In genomic region chr17:38872671-38873385, GRCh38 we compare ENCODE assay signal across 8 cellular contexts. TPM values are rescaled to one million over a fixed set of nuclear protein-coding genes. Genes with fewer than 3 reads are reported as not detected.
A peak's percentile ranks its signal among the peaks of the same experiment; 100 is the strongest.
DNase-seq lines count a peak whose midpoint lies in the region; ATAC-seq and TF ChIP-seq lines count a peak whose summit lies in the region.

No MANE protein-coding gene starts in this region.

- H3K4me3 ChIP-seq in breast epithelium, result peak overlapping the region in 1 of 3 donors; percentile 92
- H3K4me3 ChIP-seq in right lobe of liver, result peak overlapping the region; percentile 79 to 99 (median 94)
- H3K4me3 ChIP-seq in transverse colon, result peak overlapping the region in 1 of 4 donors; percentile 97

- CTCF ChIA-PET in MCF 10A (lab: Yijun Ruan, JAX), result interaction anchor here (1.2 to 1.9 kb wide), 3 partner anchors 29 to 138 kb away, joined by 4 to 6 read pairs (median 5); no protein-coding TSS in a partner anchor

- TF ChIP-seq CTCF in breast epithelium (IDR thresholded peaks at IDR 0.05) (no peak), MCF 10A (IDR thresholded peaks at IDR 0.05; ENCODE audit: unreplicated experiment) (no peak), right lobe of liver (IDR thresholded peaks at IDR 0.05) (no peak), transverse colon (IDR thresholded peaks at IDR 0.05) (no peak)

- BruUV-seq in MCF 10A (replicated peaks; lab: Mats Ljungman, UMichigan), result no TSS peak

- H3K9me3 Mint-ChIP-seq in MCF 10A (ENCODE audit: unreplicated experiment), result no peaks in the 10 kb centered on the region
- H3K9me3 Mint-ChIP-seq in activated naive CD8-positive, alpha-beta T cell treated with anti-CD3 and anti-CD28 coated beads for 36 hours, result no peaks in the 10 kb centered on the region

- H3K9me3 ChIP-seq in breast epithelium, result no peaks in the 10 kb centered on the region
- no peaks in the 10 kb centered on the region for H3K9me3 ChIP-seq in right lobe of liver
- no peaks in the 10 kb centered on the region for H3K9me3 ChIP-seq in transverse colon

- H3K36me3 Mint-ChIP-seq in MCF 10A (ENCODE audit: insufficient read depth, unreplicated experiment), result peaks cover 20% of the 10 kb centered on the region
- H3K36me3 Mint-ChIP-seq in activated naive CD8-positive, alpha-beta T cell treated with anti-CD3 and anti-CD28 coated beads for 36 hours, result peaks cover 27% of the 10 kb centered on the region

- 38% methylated on average over 9 of the region's 9 CpGs for WGBS in right lobe of liver (ENCODE audit: insufficient coverage, low coverage, low lambda C conversion rate, missing lambda C conversion rate)
- WGBS in transverse colon (ENCODE audit: low coverage in 1 of 2), 2 donors, result 0 to 43% methylated on average over 1 to 9 of the region's 9 CpGs

- intact Hi-C loops in breast epithelium (cut with DNase I; ENCODE audit: low total_unique reads), result no loop called here
- intact Hi-C loops in MCF 10A (cut with micrococcal nuclease), result no loop called here
- intact Hi-C loops in right lobe of liver (cut with DNase I), result loop anchor here in 1 of 2 donors (10.0 kb wide), 1 partner anchor 282 kb away; the partner anchor contains the start of gene PLXDC1
- intact Hi-C loops in transverse colon (cut with DNase I; ENCODE audit: low total_unique reads), result loop anchor here (2.0 kb wide), 1 partner anchor 50 kb away; no protein-coding TSS in a partner anchor

- POLR2A ChIA-PET in MCF 10A (lab: Yijun Ruan, JAX), result interaction anchor here (0.6 to 13.1 kb wide), 5 partner anchors 23 to 277 kb away, joined by 3 to 246 read pairs (median 3); partner anchors contain the start of gene RPL23

- ATAC-seq in right lobe of liver (peak in 1 of 4 donors; percentile 8), HG02840 (IDR thresholded peaks at IDR 0.05; ENCODE audit: low FRiP score, unreplicated experiment) (no peak)

- no peak for TF ChIP-seq POLR2A in breast epithelium (IDR thresholded peaks at IDR 0.05)
- no peak for TF ChIP-seq POLR2A in right lobe of liver (IDR thresholded peaks at IDR 0.05)
- no peak for TF ChIP-seq POLR2A in transverse colon (IDR thresholded peaks at IDR 0.05)

- no peak for DNase-seq in breast epithelium (ENCODE audit: low spot score in 2 of 2)
- no peak for DNase-seq in MCF 10A (ENCODE audit: unreplicated experiment)
- DNase-seq in activated naive CD8-positive, alpha-beta T cell treated with anti-CD3 and anti-CD28 coated beads for 36 hours, result no peak
- peak in 2 of 3 donors; percentile 62 to 70 for DNase-seq in right lobe of liver
- DNase-seq in transverse colon, result peak; percentile 28
- DNase-seq in dedifferentiated amniotic fluid mesenchymal stem cell (ENCODE audit: extremely low spot score), result no peak
- no peak for DNase-seq in NCI-H2171 (lab: John Stamatoyannopoulos, UW)

- H3K27me3 Mint-ChIP-seq in MCF 10A (ENCODE audit: insufficient read depth, unreplicated experiment), result no peaks in the 10 kb centered on the region
- peaks cover 7% of the 10 kb centered on the region for H3K27me3 Mint-ChIP-seq in activated naive CD8-positive, alpha-beta T cell treated with anti-CD3 and anti-CD28 coated beads for 36 hours

- H3K4me1 ChIP-seq in breast epithelium, result peaks cover 16 to 46% of the 10 kb centered on the region in 2 donors
- H3K4me1 ChIP-seq in right lobe of liver, result peaks cover 0 to 46% (median 18%) of the 10 kb centered on the region in 4 donors
- H3K4me1 ChIP-seq in transverse colon, result peaks cover 50 to 75% (median 68%) of the 10 kb centered on the region in 4 donors

- H3K4me3 Mint-ChIP-seq in MCF 10A (ENCODE audit: unreplicated experiment), result no peak overlapping the region
- H3K4me3 Mint-ChIP-seq in activated naive CD8-positive, alpha-beta T cell treated with anti-CD3 and anti-CD28 coated beads for 36 hours, result peak overlapping the region; percentile 98

- H3K27ac Mint-ChIP-seq in MCF 10A (ENCODE audit: low read depth, unreplicated experiment), result no peak overlapping the region
- peak overlapping the region; percentile 95 for H3K27ac Mint-ChIP-seq in activated naive CD8-positive, alpha-beta T cell treated with anti-CD3 and anti-CD28 coated beads for 36 hours

- H3K27ac ChIP-seq in breast epithelium (peak overlapping the region; percentile 91 to 94), right lobe of liver (peak overlapping the region; percentile 58 to 96 (median 93)), transverse colon (peak overlapping the region; percentile 91 to 99 (median 98))

- peaks cover 42% of the 10 kb centered on the region for H3K4me1 Mint-ChIP-seq in MCF 10A (ENCODE audit: insufficient read depth, unreplicated experiment)
- H3K4me1 Mint-ChIP-seq in activated naive CD8-positive, alpha-beta T cell treated with anti-CD3 and anti-CD28 coated beads for 36 hours, result peaks cover 73% of the 10 kb centered on the region

- H3K27me3 ChIP-seq in breast epithelium (no peaks in the 10 kb centered on the region), right lobe of liver (no peaks in the 10 kb centered on the region), transverse colon (no peaks in the 10 kb centered on the region)

- in situ Hi-C loops in transverse colon (cut with MboI; ENCODE audit: low pct_ligation_motif_present in 1 of 4, low pct_unique_long_range_greater_than_20kb in 1 of 4, low sequenced_read_pairs in 3 of 4), result loop anchor here in 1 of 4 donors (25.0 kb wide), 1 partner anchor 289 kb away; the partner anchor contains the start of genes ARL5C and PLXDC1

- H3K36me3 ChIP-seq in breast epithelium (no peaks in the 10 kb centered on the region), right lobe of liver (peaks cover 0 to under 1% (median 0%) of the 10 kb centered on the region in 4 donors), transverse colon (no peaks in the 10 kb centered on the region)

- TF ChIP-seq EP300 in transverse colon (IDR thresholded peaks at IDR 0.05; ENCODE audit: low read depth), result no peak

RNA-seq across cellular contexts. Expression of gene LASP1, which starts 3.0 kb away (rescaled TPM):
- total RNA-seq in breast epithelium (100 to 1,000 TPM in 1 of 3 donors, 10 to 100 TPM in 2; 88.7 to 145 (median 92.8) TPM), MCF 10A (2022) (65.1 and 68.1 TPM in 2 replicates), right lobe of liver (100 to 1,000 TPM in 2 of 6 experiments, 10 to 100 TPM in 4; 52.2 to 124 (median 84.8) TPM), transverse colon (100 to 1,000 TPM; 117 to 553 (median 307) TPM)
- total RNA-seq in activated naive CD8-positive, alpha-beta T cell treated with anti-CD3 and anti-CD28 coated beads for 36 hours, result 100 to 1,000 TPM; 131 TPM

RNA-seq across cellular contexts. Expression of gene RPL23, which starts 19.3 kb away (rescaled TPM):
- total RNA-seq in breast epithelium, result 1,000 to 10,000 TPM; 1,871 to 2,586 (median 2,024) TPM
- 1,891 and 2,060 TPM in 2 replicates for total RNA-seq in MCF 10A (2022)
- total RNA-seq in activated naive CD8-positive, alpha-beta T cell treated with anti-CD3 and anti-CD28 coated beads for 36 hours, result 1,000 to 10,000 TPM; 1,956 to 1,966 TPM
- total RNA-seq in right lobe of liver, result 100 to 1,000 TPM; 389 to 609 (median 436) TPM
- total RNA-seq in transverse colon, result 1,000 to 10,000 TPM in 1 of 4 donors, 100 to 1,000 TPM in 3; 386 to 1,109 (median 710) TPM

RNA-seq across cellular contexts. Expression of gene CWC25, which starts 47.7 kb away (rescaled TPM):
- total RNA-seq in breast epithelium, result 10 to 100 TPM; 22.1 to 42.0 (median 28.2) TPM
- 21.9 and 23.4 TPM in 2 replicates for total RNA-seq in MCF 10A (2022)
- total RNA-seq in activated naive CD8-positive, alpha-beta T cell treated with anti-CD3 and anti-CD28 coated beads for 36 hours, result 10 to 100 TPM; 22.3 to 25.6 TPM
- 10 to 100 TPM in 2 of 6 experiments, 1 to 10 TPM in 4; 6.8 to 13.1 (median 9.2) TPM for total RNA-seq in right lobe of liver
- total RNA-seq in transverse colon, result 10 to 100 TPM; 22.1 to 97.3 (median 37.5) TPM

Comparison
In these comparisons a context has a peak if more than half of its experiments do, and no peak if none do; other contexts are left out.
1. DNase-seq: peak in right lobe of liver (2 of 3) and transverse colon (single experiment); none in breast epithelium (0 of 2), MCF 10A (single experiment), activated naive CD8-positive, alpha-beta T cell treated with anti-CD3 and anti-CD28 coated beads for 36 hours (single experiment), dedifferentiated amniotic fluid mesenchymal stem cell (single experiment) and NCI-H2171 (single experiment).
2. Peak in every context shown above with its lines, with median percentiles within 50 percentile points of each other: H3K27ac ChIP-seq.